Comparison of ENCODE assay signal across 9 cellular contexts in the genomic region with DNA sequence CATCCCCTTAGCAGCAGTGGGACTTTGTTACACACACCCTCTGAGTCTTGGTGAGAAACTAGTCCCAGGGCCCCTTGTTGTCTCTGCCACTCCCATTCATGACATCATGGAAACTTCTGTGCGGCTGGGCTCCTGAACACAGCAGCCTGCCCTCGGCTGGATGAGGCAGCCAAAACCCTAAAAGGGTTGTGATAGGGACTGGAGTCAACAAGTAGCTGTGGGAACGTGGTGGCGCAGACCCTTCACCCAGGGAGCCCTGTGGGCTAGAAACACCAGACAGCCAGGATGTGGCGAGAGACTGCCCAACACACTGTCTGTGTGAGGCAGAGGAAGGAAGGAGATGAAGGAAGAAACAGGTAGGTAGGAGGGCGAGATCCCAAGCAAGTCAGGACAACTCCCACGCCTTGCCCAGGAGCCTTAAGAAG. TPM values are rescaled to one million over a fixed set of nuclear protein-coding genes. Genes with fewer than 3 reads are reported as not detected.
DNase-seq lines count a peak whose midpoint lies in the region; TF ChIP-seq lines count a peak whose summit lies in the region.
"Had no signal": no experiment of that assay in that cellular context is flagged by ENCODE, and none has a peak within 500 bp of the region (broad histone marks: within the 10 kb centered on the region; RNA-seq: fewer than 3 reads in every experiment).

No MANE protein-coding gene starts in this region.

- H3K27ac Mint-ChIP-seq in activated CD4-positive, alpha-beta memory T cell treated with anti-CD3 and anti-CD28 coated beads for 36 hours: peak overlapping the region; percentile 98

- 45 to 50% methylated on average over 3 to 6 of the region's 7 CpGs for WGBS in esophagus squamous epithelium, 2 donors

- H3K4me1 Mint-ChIP-seq in activated CD4-positive, alpha-beta memory T cell treated with anti-CD3 and anti-CD28 coated beads for 36 hours (ENCODE audit: low read depth): peaks cover 48% of the 10 kb centered on the region

- peak overlapping the region; percentile 82 for H3K4me3 Mint-ChIP-seq in activated CD4-positive, alpha-beta memory T cell treated with anti-CD3 and anti-CD28 coated beads for 36 hours

- H3K9me3 Mint-ChIP-seq in activated CD4-positive, alpha-beta memory T cell treated with anti-CD3 and anti-CD28 coated beads for 36 hours: no peaks in the 10 kb centered on the region

- TF ChIP-seq POLR2A in esophagus squamous epithelium (IDR thresholded peaks at IDR 0.05): peak in 1 of 4 donors; percentile 25

- H3K36me3 ChIP-seq in esophagus squamous epithelium: no peaks in the 10 kb centered on the region

- intact Hi-C loops in activated CD4-positive, alpha-beta memory T cell treated with anti-CD3 and anti-CD28 coated beads for 36 hours (cut with micrococcal nuclease): loop anchor here (1.0 to 2.0 kb wide), 2 partner anchors 32 to 100 kb away; no protein-coding TSS in a partner anchor
- intact Hi-C loops in esophagus squamous epithelium (cut with DNase I): no loop called here

- H3K9me3 ChIP-seq in esophagus squamous epithelium: no peaks in the 10 kb centered on the region

- no peak overlapping the region for H3K4me3 ChIP-seq in HL-60 (replicated peaks; ENCODE audit: insufficient read depth, low read length)
- peak overlapping the region in 1 of 4 donors; percentile 33 for H3K4me3 ChIP-seq in esophagus squamous epithelium

- no peaks in the 10 kb centered on the region for H3K27me3 ChIP-seq in HL-60 (ENCODE audit: insufficient read depth, poor library complexity, severe bottlenecking)
- H3K27me3 ChIP-seq in esophagus squamous epithelium: peaks cover 0 to 15% (median 0%) of the 10 kb centered on the region in 4 donors

- TF ChIP-seq CTCF in HL-60 (IDR thresholded peaks at IDR 0.05; ENCODE audit: insufficient read depth, low read length) (no peak), esophagus squamous epithelium (IDR thresholded peaks at IDR 0.05) (no peak)

- DNase-seq in HL-60 (ENCODE audit: low read depth in 1 of 2, low spot score in 1 of 2) (peak; percentile 23 to 43), esophagus squamous epithelium (lab: John Stamatoyannopoulos, UW) (peak; percentile 4), NCI-H2171 treated with DMSO at 0.1 percent for 48 hours (lab: John Stamatoyannopoulos, UW) (no peak), NCI-H82 treated with DMSO at 0.1 percent for 48 hours (lab: John Stamatoyannopoulos, UW; ENCODE audit: unreplicated experiment) (no peak), NCI-H1436 treated with DMSO at 0.1 percent for 48 hours (lab: John Stamatoyannopoulos, UW) (no peak), NOMO-1 (lab: John Stamatoyannopoulos, UW; ENCODE audit: unreplicated experiment in 2 of 2) (no peak)
- peak; percentile 95 for DNase-seq in activated CD4-positive, alpha-beta memory T cell treated with anti-CD3 and anti-CD28 coated beads for 36 hours
- DNase-seq in stimulated activated CD8-positive, alpha-beta memory T cell treated with anti-CD3 and anti-CD28 coated beads, Interleukin-2, amount 100 ng/mL, for 48 hours (ENCODE audit: low read depth in 2 of 2): peak; percentile 66 to 83
- DNase-seq: HCEC 1CT had no signal

- POLR2A ChIA-PET in activated CD4-positive, alpha-beta memory T cell treated with anti-CD3 and anti-CD28 coated beads for 36 hours (lab: Charles Lee): interaction anchor here (0.8 to 1.6 kb wide), 6 partner anchors 12 to 140 kb away, joined by 3 to 6 read pairs (median 3); no protein-coding TSS in a partner anchor

- peaks cover 0 to 9% (median 3%) of the 10 kb centered on the region in 3 donors for H3K4me1 ChIP-seq in esophagus squamous epithelium

- peaks cover 45% of the 10 kb centered on the region for H3K36me3 Mint-ChIP-seq in activated CD4-positive, alpha-beta memory T cell treated with anti-CD3 and anti-CD28 coated beads for 36 hours

- CTCF ChIA-PET in activated CD4-positive, alpha-beta memory T cell treated with anti-CD3 and anti-CD28 coated beads for 36 hours (lab: Charles Lee): interaction anchor here (0.6 to 5.0 kb wide), 7 partner anchors 14 to 140 kb away, joined by 3 to 29 read pairs (median 4); no protein-coding TSS in a partner anchor

- H3K27ac ChIP-seq in HL-60 (replicated peaks) (no peak overlapping the region), esophagus squamous epithelium (peak overlapping the region in 3 of 4 donors; percentile 35 to 61 (median 40))

- no peaks in the 10 kb centered on the region for H3K27me3 Mint-ChIP-seq in activated CD4-positive, alpha-beta memory T cell treated with anti-CD3 and anti-CD28 coated beads for 36 hours

RNA-seq across cellular contexts. Expression of gene CD3D, which starts 3.9 kb away (rescaled TPM):
- 100 to 1,000 TPM; 321 to 346 TPM for total RNA-seq in activated CD4-positive, alpha-beta memory T cell treated with anti-CD3 and anti-CD28 coated beads for 36 hours
- 10 to 100 TPM in 1 of 4 donors, 1 to 10 TPM in 3; 5.7 to 11.8 (median 7.2) TPM for total RNA-seq in esophagus squamous epithelium

RNA-seq across cellular contexts. Expression of gene CD3G, which starts 5.5 kb away (rescaled TPM):
- total RNA-seq in activated CD4-positive, alpha-beta memory T cell treated with anti-CD3 and anti-CD28 coated beads for 36 hours: 100 to 1,000 TPM; 137 to 138 TPM
- total RNA-seq in esophagus squamous epithelium: 1 to 10 TPM in 3 of 4 donors, under 1 TPM in 1; 0.85 to 4.0 (median 1.4) TPM

RNA-seq across cellular contexts. Expression of gene UBE4A, which starts 20.8 kb away (rescaled TPM):
- 10 to 100 TPM; 39.1 to 40.4 TPM for total RNA-seq in activated CD4-positive, alpha-beta memory T cell treated with anti-CD3 and anti-CD28 coated beads for 36 hours
- 10 to 100 TPM; 21.9 to 36.0 (median 33.2) TPM for total RNA-seq in esophagus squamous epithelium

RNA-seq across cellular contexts. Expression of gene CD3E, which starts 34.1 kb away (rescaled TPM):
- total RNA-seq in activated CD4-positive, alpha-beta memory T cell treated with anti-CD3 and anti-CD28 coated beads for 36 hours: 100 to 1,000 TPM; 476 to 488 TPM
- 1 to 10 TPM; 1.9 to 7.8 (median 3.1) TPM for total RNA-seq in esophagus squamous epithelium

Comparison
In these comparisons a context has a peak if more than half of its experiments do, and no peak if none do; other contexts are left out.
1. DNase-seq: peak in HL-60 (2 of 2), activated CD4-positive, alpha-beta memory T cell treated with anti-CD3 and anti-CD28 coated beads for 36 hours (single experiment), esophagus squamous epithelium (single experiment) and stimulated activated CD8-positive, alpha-beta memory T cell treated with anti-CD3 and anti-CD28 coated beads, Interleukin-2, amount 100 ng/mL, for 48 hours (2 of 2); none in NCI-H2171 treated with DMSO at 0.1 percent for 48 hours (single experiment), NCI-H82 treated with DMSO at 0.1 percent for 48 hours (single experiment), NCI-H1436 treated with DMSO at 0.1 percent for 48 hours (single experiment) and NOMO-1 (0 of 2).
2. RNA of gene CD3D, which starts 3.9 kb away (total RNA-seq): 321 to 346 TPM in activated CD4-positive, alpha-beta memory T cell treated with anti-CD3 and anti-CD28 coated beads for 36 hours; 5.7 to 11.8 TPM in esophagus squamous epithelium; every median in the first group is over 10 times any median in the second.
3. RNA of gene CD3G, which starts 5.5 kb away (total RNA-seq): 137 to 138 TPM in activated CD4-positive, alpha-beta memory T cell treated with anti-CD3 and anti-CD28 coated beads for 36 hours; 0.85 to 4.0 TPM in esophagus squamous epithelium; every median in the first group is over 10 times any median in the second.